In genomic region chr2:238421695-238422035, GRCh38 we compare ENCODE assay signal across 31 cellular contexts. TPM values are rescaled to one million over a fixed set of nuclear protein-coding genes. Genes with fewer than 3 reads are reported as not detected.
DNase-seq lines count a peak whose midpoint lies in the region; ATAC-seq and TF ChIP-seq lines count a peak whose summit lies in the region.
"Had no signal": no experiment of that assay in that cellular context is flagged by ENCODE, and none has a peak within 500 bp of the region (broad histone marks: within the 10 kb centered on the region; RNA-seq: fewer than 3 reads in every experiment).

No MANE protein-coding gene starts in this region.

- H2AFZ ChIP-seq in GM23338: no peak overlapping the region
- H2AFZ ChIP-seq in hepatocyte: peak overlapping the region; percentile 17

- no peaks in the 10 kb centered on the region for H3K9me2 ChIP-seq in GM23338 (ENCODE audit: insufficient read depth)
- H3K9me2 ChIP-seq in hepatocyte (replicated peaks; ENCODE audit: insufficient read depth): no peaks in the 10 kb centered on the region

- H3K27ac ChIP-seq in GM23338 (ENCODE audit: low read depth): no peak overlapping the region
- no peak overlapping the region for H3K27ac ChIP-seq in SK-N-MC
- H3K27ac ChIP-seq in hepatocyte: peak overlapping the region; percentile 69
- peak overlapping the region; percentile 21 to 46 for H3K27ac ChIP-seq in prostate gland
- H3K27ac ChIP-seq: esophagus muscularis mucosa, foreskin keratinocyte, SJSA1 had no signal

- H3K36me3 ChIP-seq in GM23338 (ENCODE audit: insufficient read depth): no peaks in the 10 kb centered on the region
- H3K36me3 ChIP-seq in SK-N-MC (ENCODE audit: insufficient read depth, low read length): no peaks in the 10 kb centered on the region
- H3K36me3 ChIP-seq in hepatocyte (replicated peaks; ENCODE audit: insufficient read depth, low read depth): no peaks in the 10 kb centered on the region
- no peaks in the 10 kb centered on the region for H3K36me3 ChIP-seq in prostate gland
- H3K36me3 ChIP-seq: ascending aorta, esophagus muscularis mucosa, HAP-1, MG63, tibial artery had no signal

- H3K4me3 Mint-ChIP-seq in GM23338: no peak overlapping the region
- H3K4me3 Mint-ChIP-seq: activated CD8-positive, alpha-beta memory T cell treated with anti-CD3 and anti-CD28 coated beads, Interleukin-2, amount 10 ng/mL, durations not matched to agents 7 days and 5 days; activated T-cell treated with anti-CD3 and anti-CD28 coated beads, Interleukin-2, amount 50 U/mL, for 4 hours; CD4-positive, alpha-beta memory T cell; natural killer cell treated with Interleukin-12 subunit alpha and Interleukin-12 subunit beta and Interleukin-15 and Interleukin-18, amount 100 ng/mL, for 72 hours; stimulated activated naive CD8-positive, alpha-beta T cell treated with anti-CD3 and anti-CD28 coated beads, Interleukin-15, amount 100 ng/mL, for 72 hours; T-cell had no signal

- H3K9me3 ChIP-seq in SK-N-MC (ENCODE audit: low read depth, low read length): no peaks in the 10 kb centered on the region
- H3K9me3 ChIP-seq in hepatocyte (ENCODE audit: low read depth): no peaks in the 10 kb centered on the region
- no peaks in the 10 kb centered on the region for H3K9me3 ChIP-seq in prostate gland
- H3K9me3 ChIP-seq: ascending aorta, esophagus muscularis mucosa, HAP-1, MG63, SJSA1, tibial artery had no signal

- H3K4me1 Mint-ChIP-seq in GM23338: peaks cover 22% of the 10 kb centered on the region

- H3K4me3 ChIP-seq in GM23338: no peak overlapping the region
- peak overlapping the region; percentile 14; the same call in 1 of the 2 replicates for H3K4me3 ChIP-seq in SK-N-MC
- H3K4me3 ChIP-seq in hepatocyte: no peak overlapping the region
- H3K4me3 ChIP-seq in prostate gland: no peak overlapping the region
- H3K4me3 ChIP-seq in lower leg skin (ENCODE audit: low read depth, poor library complexity, severe bottlenecking): no peak overlapping the region
- H3K4me3 ChIP-seq: ascending aorta, esophagus muscularis mucosa, GM12878, HAP-1, lung, MG63, SJSA1, tibial artery had no signal

- H3K79me2 ChIP-seq in GM23338 (replicated peaks; ENCODE audit: insufficient read depth) (no peaks in the 10 kb centered on the region), hepatocyte (no peaks in the 10 kb centered on the region)

- TF ChIP-seq POLR2A in prostate gland (IDR thresholded peaks at IDR 0.05) (no peak), lower leg skin (IDR thresholded peaks at IDR 0.05) (no peak)

- WGBS in hepatocyte (ENCODE audit: low lambda C conversion rate, missing lambda C conversion rate): 67% methylated on average over 16 of the region's 18 CpGs
- 69% methylated on average over 17 of the region's 18 CpGs for WGBS in prostate gland
- WGBS in lower leg skin, 2 donors: 63 to 66% methylated on average over 18 of the region's 18 CpGs

- TF ChIP-seq CTCF in GM23338 (conservative IDR thresholded peaks at IDR 0.05; ENCODE audit: low read depth in 2 of 2) (no peak), hepatocyte (IDR thresholded peaks at IDR 0.05; ENCODE audit: poor library complexity) (no peak), prostate gland (IDR thresholded peaks at IDR 0.05) (no peak), lower leg skin (IDR thresholded peaks at IDR 0.05) (no peak)

- no peak overlapping the region; the same call in 1 of the 2 replicates for H3K27ac Mint-ChIP-seq in GM23338
- H3K27ac Mint-ChIP-seq: activated CD8-positive, alpha-beta memory T cell treated with anti-CD3 and anti-CD28 coated beads, Interleukin-2, amount 10 ng/mL, durations not matched to agents 7 days and 5 days; natural killer cell treated with Interleukin-12 subunit alpha and Interleukin-12 subunit beta and Interleukin-15 and Interleukin-18, amount 100 ng/mL, for 72 hours; T-cell had no signal

- H3K9me3 Mint-ChIP-seq in GM23338: peaks cover 10% of the 10 kb centered on the region
- H3K9me3 Mint-ChIP-seq: activated T-cell treated with anti-CD3 and anti-CD28 coated beads, Interleukin-2, amount 50 U/mL, for 4 hours; natural killer cell treated with Interleukin-12 subunit alpha and Interleukin-12 subunit beta and Interleukin-15 and Interleukin-18, amount 100 ng/mL, for 72 hours had no signal

- H3K4me2 ChIP-seq in GM23338 (peak overlapping the region; percentile 36; the same call in 1 of the 2 replicates), hepatocyte (peak overlapping the region; percentile 51)

- no peaks in the 10 kb centered on the region for H3K27me3 ChIP-seq in GM23338 (ENCODE audit: insufficient read depth)
- no peaks in the 10 kb centered on the region for H3K27me3 ChIP-seq in hepatocyte
- H3K27me3 ChIP-seq in prostate gland (replicated peaks; ENCODE audit: insufficient read depth): no peaks in the 10 kb centered on the region
- H3K27me3 ChIP-seq: ascending aorta, esophagus muscularis mucosa, MG63, SJSA1, tibial artery had no signal

- no peaks in the 10 kb centered on the region for H3K27me3 Mint-ChIP-seq in GM23338 (ENCODE audit: insufficient read depth, low read depth, poor library complexity)
- H3K27me3 Mint-ChIP-seq: activated CD8-positive, alpha-beta memory T cell treated with anti-CD3 and anti-CD28 coated beads, Interleukin-2, amount 10 ng/mL, durations not matched to agents 7 days and 5 days; CD4-positive, alpha-beta memory T cell; natural killer cell treated with Interleukin-12 subunit alpha and Interleukin-12 subunit beta and Interleukin-15 and Interleukin-18, amount 100 ng/mL, for 72 hours; stimulated activated naive CD8-positive, alpha-beta T cell treated with anti-CD3 and anti-CD28 coated beads, Interleukin-15, amount 100 ng/mL, for 72 hours; T-cell had no signal

- no peak overlapping the region for H3K9ac ChIP-seq in SK-N-MC (ENCODE audit: insufficient read length)

- intact Hi-C loops in prostate gland (cut with DNase I): no loop called here
- intact Hi-C loops in lower leg skin (cut with DNase I; ENCODE audit: low total_unique reads): no loop called here

- H3K4me1 ChIP-seq in GM23338 (ENCODE audit: insufficient read depth) (peaks cover 18% of the 10 kb centered on the region), hepatocyte (ENCODE audit: insufficient read depth) (peaks cover 26% of the 10 kb centered on the region), prostate gland (replicated peaks) (peaks cover 6% of the 10 kb centered on the region)
- H3K4me1 ChIP-seq: foreskin keratinocyte had no signal

- ATAC-seq in GM23338: peak; percentile 16
- ATAC-seq: activated CD8-positive, alpha-beta memory T cell treated with anti-CD3 and anti-CD28 coated beads, Interleukin-2, amount 10 ng/mL, durations not matched to agents 7 days and 5 days; activated T-cell treated with anti-CD3 and anti-CD28 coated beads, Interleukin-2, amount 50 U/mL, for 4 hours; foreskin keratinocyte; GM12878; natural killer cell treated with Interleukin-12 subunit alpha and Interleukin-12 subunit beta and Interleukin-15 and Interleukin-18, amount 100 ng/mL, for 72 hours; stimulated activated naive CD8-positive, alpha-beta T cell treated with anti-CD3 and anti-CD28 coated beads, Interleukin-15, amount 100 ng/mL, for 72 hours; T-cell had no signal

- H4K20me1 ChIP-seq in GM23338 (replicated peaks; ENCODE audit: insufficient read depth) (no peaks in the 10 kb centered on the region), hepatocyte (ENCODE audit: insufficient read depth, poor library complexity, severe bottlenecking) (no peaks in the 10 kb centered on the region)

- DNase-seq in GM23338 (ENCODE audit: low spot score): no peak
- DNase-seq in SK-N-MC (ENCODE audit: low read depth, low spot score): no peak
- no peak for DNase-seq in hepatocyte (ENCODE audit: low spot score)
- DNase-seq in prostate gland (ENCODE audit: low spot score): no peak
- DNase-seq in AG20443 (ENCODE audit: low spot score): no peak
- no peak for DNase-seq in lower leg skin (ENCODE audit: low spot score in 2 of 2)
- no peak for DNase-seq in activated naive CD4-positive, alpha-beta T cell (lab: John Stamatoyannopoulos, UW)
- no peak for DNase-seq in kidney tubule cell (ENCODE audit: low spot score)
- DNase-seq: activated CD8-positive, alpha-beta memory T cell treated with anti-CD3 and anti-CD28 coated beads, Interleukin-2, amount 10 ng/mL, durations not matched to agents 7 days and 5 days; activated gamma-delta T cell treated with Interleukin-2 at 50 U/mL for 16 hours; activated T-cell treated with anti-CD3 and anti-CD28 coated beads, Interleukin-2, amount 50 U/mL, for 4 hours; caudate nucleus; CD4-positive, alpha-beta memory T cell; foreskin keratinocyte; KG1; MG63; NCI-H1105 treated with DMSO at 0.1 percent for 48 hours; NCI-H1930; NCI-H510A treated with DMSO at 0.1 percent for 48 hours; posterior cingulate gyrus; stimulated activated CD4-positive, alpha-beta T cell treated with anti-CD3 and anti-CD28 coated beads, Interleukin-1b, Interleukin-23, amount 100 ng/mL, for 48 hours; stimulated activated naive CD8-positive, alpha-beta T cell treated with anti-CD3 and anti-CD28 coated beads, Interleukin-15, amount 100 ng/mL, for 72 hours; T-cell; tibial artery had no signal

- H3K36me3 Mint-ChIP-seq in GM23338 (ENCODE audit: low read depth): peaks cover 8% of the 10 kb centered on the region; the same call in 2 of the 3 replicates
- H3K36me3 Mint-ChIP-seq: activated CD8-positive, alpha-beta memory T cell treated with anti-CD3 and anti-CD28 coated beads, Interleukin-2, amount 10 ng/mL, durations not matched to agents 7 days and 5 days; natural killer cell treated with Interleukin-12 subunit alpha and Interleukin-12 subunit beta and Interleukin-15 and Interleukin-18, amount 100 ng/mL, for 72 hours had no signal

- H3F3A ChIP-seq in GM23338 (replicated peaks; ENCODE audit: low read depth): no peaks in the 10 kb centered on the region

TF ChIP-seq in GM23338, 12 proteins besides CTCF, POLR2A, EP300 and RAD21 (continues in another document):
- TF ChIP-seq JUNB (IDR thresholded peaks at IDR 0.05; ENCODE audit: unreplicated experiment): no peak
- TF ChIP-seq CREB1 (CRISPR knock-in tag; IDR thresholded peaks at IDR 0.05; ENCODE audit: low read depth): no peak

RNA-seq across cellular contexts. Expression of gene ASB1, which starts 5.1 kb away (rescaled TPM):
- total RNA-seq in GM23338 (2014; rRNA removed; shearing (Covaris generic)): 18.9 and 23.9 TPM in 2 replicates
- polyA plus RNA-seq in GM23338 (2016; fragmentation: Nextera tagmentation; extraction: Ambion mirVana) (21.5 and 23.8 TPM in 2 replicates), hepatocyte (27.9 and 30.1 TPM in 2 replicates)
- total RNA-seq in hepatocyte (13.0 and 19.3 TPM in 2 replicates), prostate gland (10 to 100 TPM; 11.9 to 27.8 TPM), lower leg skin (10 to 100 TPM; 16.6 to 32.9 (median 21.0) TPM)

Comparison
In these comparisons a context has a peak if more than half of its experiments do, and no peak if none do; other contexts are left out.
1. H3K27ac ChIP-seq: peak in hepatocyte (single experiment) and prostate gland (2 of 2); none in GM23338 (single experiment) and SK-N-MC (single experiment).